Comparison of ENCODE assay signal across 15 cellular contexts in the genomic region with DNA sequence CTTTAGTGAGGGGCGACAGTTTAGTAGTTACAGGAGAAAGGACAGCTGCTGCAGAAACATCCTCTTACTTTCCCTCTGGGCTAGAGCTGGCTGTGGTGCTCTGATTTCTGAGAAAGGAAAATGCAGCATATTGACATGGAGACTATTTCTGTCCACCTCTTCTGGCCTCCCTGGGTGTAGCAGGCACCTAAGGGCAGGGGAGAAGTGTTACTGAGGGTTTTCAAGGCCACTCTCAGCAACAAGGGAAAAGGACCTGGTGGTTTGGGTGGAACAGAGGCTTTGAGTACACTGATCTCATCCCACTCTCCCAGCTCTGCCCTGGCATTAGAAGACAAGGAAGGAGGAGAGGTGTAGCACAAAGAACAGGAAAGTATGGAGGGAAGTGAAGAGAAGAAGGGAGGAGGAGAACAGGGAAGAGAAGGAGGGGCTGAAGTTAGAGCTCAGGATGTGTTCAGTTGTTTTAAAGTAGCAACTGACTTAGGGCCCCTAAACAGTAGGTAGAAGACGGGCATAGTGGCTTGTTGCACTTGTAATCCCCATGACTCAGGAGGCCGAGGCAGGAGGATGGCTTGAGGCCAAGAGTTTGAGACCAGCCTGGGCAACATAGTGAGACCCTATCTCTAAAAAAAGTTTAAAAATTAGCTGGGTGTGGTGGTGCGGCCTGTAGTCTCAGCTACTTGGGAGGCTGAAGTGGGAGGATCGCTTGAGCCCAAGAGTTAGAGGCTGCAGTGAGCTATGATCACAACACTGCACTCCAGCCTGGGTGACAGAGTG. TPM values are rescaled to one million over a fixed set of nuclear protein-coding genes. Genes with fewer than 3 reads are reported as not detected.
A peak's percentile ranks its signal among the peaks of the same experiment; 100 is the strongest.
DNase-seq lines count a peak whose midpoint lies in the region; ATAC-seq and TF ChIP-seq lines count a peak whose summit lies in the region.
"Had no signal": no experiment of that assay in that cellular context is flagged by ENCODE, and none has a peak within 500 bp of the region (broad histone marks: within the 10 kb centered on the region; RNA-seq: fewer than 3 reads in every experiment).

No MANE protein-coding gene starts in this region.

- H3K27ac ChIP-seq in right atrium auricular region = peak overlapping the region in 1 of 2 donors; percentile 91
- H3K27ac ChIP-seq in breast epithelium = peak overlapping the region; percentile 86 to 95
- H3K27ac ChIP-seq in upper lobe of right lung = peak overlapping the region; percentile 85

- peaks cover 4% of the 10 kb centered on the region for H3K36me3 Mint-ChIP-seq in mesothelial cell of epicardium
- H3K36me3 Mint-ChIP-seq in activated CD8-positive, alpha-beta memory T cell treated with anti-CD3 and anti-CD28 coated beads, Interleukin-2, amount 10 ng/mL, durations not matched to agents 7 days and 5 days = peaks cover 4% of the 10 kb centered on the region

- H3K9me3 Mint-ChIP-seq in mesothelial cell of epicardium = peaks cover 17% of the 10 kb centered on the region
- H3K9me3 Mint-ChIP-seq in activated CD8-positive, alpha-beta memory T cell treated with anti-CD3 and anti-CD28 coated beads, Interleukin-2, amount 10 ng/mL, durations not matched to agents 7 days and 5 days (ENCODE audit: low read depth) = no peaks in the 10 kb centered on the region

- TF ChIP-seq POLR2A in breast epithelium (IDR thresholded peaks at IDR 0.05) = no peak

- ATAC-seq in Right ventricle myocardium superior (ENCODE audit: poor library complexity) (peak; percentile 5), upper lobe of right lung (peak; percentile 32), HG02623 (IDR thresholded peaks at IDR 0.05; ENCODE audit: unreplicated experiment) (no peak), HG02642 (IDR thresholded peaks at IDR 0.05; ENCODE audit: poor library complexity, unreplicated experiment) (no peak)
- ATAC-seq in activated CD8-positive, alpha-beta memory T cell treated with anti-CD3 and anti-CD28 coated beads, Interleukin-2, amount 10 ng/mL, durations not matched to agents 7 days and 5 days = no peak
- ATAC-seq: activated T-cell treated with anti-CD3 and anti-CD28 coated beads, Interleukin-2, amount 50 U/mL, for 72 hours had no signal

- CTCF ChIA-PET in activated CD8-positive, alpha-beta memory T cell treated with anti-CD3 and anti-CD28 coated beads, Interleukin-2, amount 10 ng/mL, durations not matched to agents 7 days and 5 days (lab: Charles Lee) = interaction anchor here (1.4 kb wide), 1 partner anchor 51 kb away, joined by 4 read pairs; no protein-coding TSS in a partner anchor

- H3K4me1 ChIP-seq in right atrium auricular region (peaks cover 0 to 50% of the 10 kb centered on the region in 2 donors), breast epithelium (peaks cover 14 to 16% of the 10 kb centered on the region in 2 donors), upper lobe of right lung (peaks cover 45% of the 10 kb centered on the region)

- H3K27me3 ChIP-seq in right atrium auricular region = no peaks in the 10 kb centered on the region
- no peaks in the 10 kb centered on the region for H3K27me3 ChIP-seq in breast epithelium
- no peaks in the 10 kb centered on the region for H3K27me3 ChIP-seq in upper lobe of right lung

- peaks cover 2% of the 10 kb centered on the region for H3K27me3 Mint-ChIP-seq in mesothelial cell of epicardium (ENCODE audit: low read depth)
- peaks cover 15% of the 10 kb centered on the region for H3K27me3 Mint-ChIP-seq in activated CD8-positive, alpha-beta memory T cell treated with anti-CD3 and anti-CD28 coated beads, Interleukin-2, amount 10 ng/mL, durations not matched to agents 7 days and 5 days

- peak overlapping the region; percentile 24 for H3K27ac Mint-ChIP-seq in mesothelial cell of epicardium
- no peak overlapping the region for H3K27ac Mint-ChIP-seq in activated CD8-positive, alpha-beta memory T cell treated with anti-CD3 and anti-CD28 coated beads, Interleukin-2, amount 10 ng/mL, durations not matched to agents 7 days and 5 days
- H3K27ac Mint-ChIP-seq: activated T-cell treated with anti-CD3 and anti-CD28 coated beads, Interleukin-2, amount 50 U/mL, for 72 hours had no signal

- intact Hi-C loops in Right ventricle myocardium superior (cut with DNase I) (no loop called here), breast epithelium (cut with DNase I; ENCODE audit: low total_unique reads) (no loop called here), upper lobe of right lung (cut with DNase I) (no loop called here)

- H3K9me3 ChIP-seq in right atrium auricular region = peaks cover 0 to 6% of the 10 kb centered on the region in 2 donors
- no peaks in the 10 kb centered on the region for H3K9me3 ChIP-seq in breast epithelium
- no peaks in the 10 kb centered on the region for H3K9me3 ChIP-seq in upper lobe of right lung

- H3K36me3 ChIP-seq in right atrium auricular region (no peaks in the 10 kb centered on the region), breast epithelium (no peaks in the 10 kb centered on the region), upper lobe of right lung (no peaks in the 10 kb centered on the region)

- peaks cover 39% of the 10 kb centered on the region for H3K4me1 Mint-ChIP-seq in mesothelial cell of epicardium
- H3K4me1 Mint-ChIP-seq in activated CD8-positive, alpha-beta memory T cell treated with anti-CD3 and anti-CD28 coated beads, Interleukin-2, amount 10 ng/mL, durations not matched to agents 7 days and 5 days = peaks cover 13% of the 10 kb centered on the region

- no peak overlapping the region for H3K4me3 ChIP-seq in right atrium auricular region
- no peak overlapping the region for H3K4me3 ChIP-seq in breast epithelium
- H3K4me3 ChIP-seq in upper lobe of right lung = no peak overlapping the region

- H3K4me3 Mint-ChIP-seq in mesothelial cell of epicardium = no peak overlapping the region
- no peak overlapping the region for H3K4me3 Mint-ChIP-seq in activated CD8-positive, alpha-beta memory T cell treated with anti-CD3 and anti-CD28 coated beads, Interleukin-2, amount 10 ng/mL, durations not matched to agents 7 days and 5 days
- H3K4me3 Mint-ChIP-seq: activated T-cell treated with anti-CD3 and anti-CD28 coated beads, Interleukin-2, amount 50 U/mL, for 72 hours had no signal

- DNase-seq in Right ventricle myocardium superior = no peak
- DNase-seq in right atrium auricular region (ENCODE audit: low spot score) = no peak
- DNase-seq in breast epithelium (ENCODE audit: low spot score in 2 of 2) = no peak
- no peak for DNase-seq in mesothelial cell of epicardium (ENCODE audit: low spot score in 2 of 2, unreplicated experiment in 2 of 2)
- DNase-seq in upper lobe of right lung = no peak
- DNase-seq in activated CD8-positive, alpha-beta memory T cell treated with anti-CD3 and anti-CD28 coated beads, Interleukin-2, amount 10 ng/mL, durations not matched to agents 7 days and 5 days = no peak
- DNase-seq: activated CD4-positive, alpha-beta T cell treated with anti-CD3 and anti-CD28 coated beads for 4 hours; activated T-cell treated with anti-CD3 and anti-CD28 coated beads, Interleukin-2, amount 50 U/mL, for 72 hours; head of caudate nucleus; NCI-H2081 treated with DMSO at 0.1 percent for 48 hours; occipital lobe; OCI-M1; stimulated activated CD4-positive, alpha-beta T cell treated with anti-CD3 and anti-CD28 coated beads, Interleukin-15, amount 100 ng/mL, for 24 hours had no signal

- no peak for TF ChIP-seq CTCF in right atrium auricular region (IDR thresholded peaks at IDR 0.05)
- no peak for TF ChIP-seq CTCF in breast epithelium (IDR thresholded peaks at IDR 0.05)
- no peak for TF ChIP-seq CTCF in mesothelial cell of epicardium (IDR thresholded peaks at IDR 0.05; ENCODE audit: unreplicated experiment)
- TF ChIP-seq CTCF in upper lobe of right lung (IDR thresholded peaks at IDR 0.05) = no peak

RNA-seq across cellular contexts. Expression of gene CTDSP2, which starts 40.2 kb away (rescaled TPM):
- 99.5 TPM for total RNA-seq in Right ventricle myocardium superior
- 100 to 1,000 TPM in 1 of 2 donors, 10 to 100 TPM in 1; 67.6 to 105 TPM for total RNA-seq in right atrium auricular region
- 100 to 1,000 TPM; 144 to 175 (median 167) TPM for total RNA-seq in breast epithelium
- total RNA-seq in mesothelial cell of epicardium = 210 to 218 TPM (median 216 TPM) in 3 replicates
- total RNA-seq in upper lobe of right lung = 217 TPM
- total RNA-seq in activated CD8-positive, alpha-beta memory T cell treated with anti-CD3 and anti-CD28 coated beads, Interleukin-2, amount 10 ng/mL, durations not matched to agents 7 days and 5 days = 100 to 1,000 TPM in 1 of 2 experiments, 10 to 100 TPM in 1; 76.2 to 103 TPM

RNA-seq across cellular contexts. Expression of gene ATP23, which starts 54.6 kb away (rescaled TPM):
- total RNA-seq in Right ventricle myocardium superior = 7.6 TPM
- 1 to 10 TPM; 2.6 to 6.0 TPM for total RNA-seq in right atrium auricular region
- total RNA-seq in breast epithelium = 10 to 100 TPM in 2 of 3 donors, 1 to 10 TPM in 1; 6.4 to 33.1 (median 13.4) TPM
- total RNA-seq in mesothelial cell of epicardium = 4.5 to 5.5 TPM (median 4.8 TPM) in 3 replicates
- total RNA-seq in upper lobe of right lung = 6.2 TPM
- 10 to 100 TPM; 14.8 to 21.0 TPM for total RNA-seq in activated CD8-positive, alpha-beta memory T cell treated with anti-CD3 and anti-CD28 coated beads, Interleukin-2, amount 10 ng/mL, durations not matched to agents 7 days and 5 days

Comparison
In these comparisons a context has a peak if more than half of its experiments do, and no peak if none do; other contexts are left out.
1. ATAC-seq: peak in Right ventricle myocardium superior (single experiment) and upper lobe of right lung (single experiment); none in HG02623 (single experiment), activated CD8-positive, alpha-beta memory T cell treated with anti-CD3 and anti-CD28 coated beads, Interleukin-2, amount 10 ng/mL, durations not matched to agents 7 days and 5 days (single experiment) and HG02642 (single experiment).